ENCODE assay signal across 13 cellular contexts in the genomic region with DNA sequence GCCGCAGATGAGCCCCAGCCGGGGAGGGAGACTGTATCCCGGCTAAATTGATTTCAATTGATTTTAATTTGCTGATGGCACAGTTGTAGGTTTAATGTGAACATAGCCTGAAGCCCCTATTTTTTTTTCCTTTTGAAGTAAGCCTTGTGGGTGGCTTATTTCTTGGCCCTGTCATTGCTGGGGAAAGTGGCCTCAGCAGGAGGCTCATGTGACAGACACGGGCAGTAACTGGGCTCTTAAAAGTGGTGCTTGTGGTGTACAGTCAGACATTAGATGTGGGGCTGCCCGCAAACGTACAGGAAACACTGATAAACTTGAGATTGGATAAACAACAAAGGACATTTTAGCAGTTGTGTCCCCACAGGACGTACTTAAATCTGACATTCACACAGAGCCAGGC.
A peak's percentile ranks its signal among the peaks of the same experiment; 100 is the strongest.
DNase-seq lines count a peak whose midpoint lies in the region.
"Had no signal": no experiment of that assay in that cellular context is flagged by ENCODE, and none has a peak within 500 bp of the region (broad histone marks: within the 10 kb centered on the region; RNA-seq: fewer than 3 reads in every experiment).

No MANE protein-coding gene starts in this region.

- DNase-seq in DMS153 treated with DMSO at 0.1 percent for 48 hours (lab: John Stamatoyannopoulos, UW; ENCODE audit: unreplicated experiment) = peak; percentile 41
- DNase-seq in NCI-H2029 (lab: John Stamatoyannopoulos, UW) = peak; percentile 85
- DNase-seq in NCI-H2227 treated with DMSO at 0.1 percent for 48 hours (lab: John Stamatoyannopoulos, UW) = peak; percentile 23
- DNase-seq in posterior vena cava (ENCODE audit: low spot score) = peak; percentile 22
- no peak for DNase-seq in NCI-H2107 (lab: John Stamatoyannopoulos, UW)
- no peak for DNase-seq in activated CD4-positive, CD25-positive, alpha-beta regulatory T cell treated with anti-CD3 and anti-CD28 coated beads, Interleukin-2, amount 50 U/mL, for 72 hours
- no peak for DNase-seq in NCI-H187 treated with DMSO at 0.1 percent for 48 hours (lab: John Stamatoyannopoulos, UW)
- DNase-seq: BE2C, H7, Kasumi-1, PC-9, SIG-M5, SK-N-SH had no signal

- intact Hi-C loops in posterior vena cava (cut with DNase I) = no loop called here

Comparison
In these comparisons a context has a peak if more than half of its experiments do, and no peak if none do; other contexts are left out.
1. DNase-seq: peak in DMS153 treated with DMSO at 0.1 percent for 48 hours (single experiment), NCI-H2029 (single experiment), NCI-H2227 treated with DMSO at 0.1 percent for 48 hours (single experiment) and posterior vena cava (single experiment); none in NCI-H2107 (single experiment), activated CD4-positive, CD25-positive, alpha-beta regulatory T cell treated with anti-CD3 and anti-CD28 coated beads, Interleukin-2, amount 50 U/mL, for 72 hours (single experiment) and NCI-H187 treated with DMSO at 0.1 percent for 48 hours (single experiment).